Comparison of ENCODE assay signal across 23 cellular contexts in the genomic region with DNA sequence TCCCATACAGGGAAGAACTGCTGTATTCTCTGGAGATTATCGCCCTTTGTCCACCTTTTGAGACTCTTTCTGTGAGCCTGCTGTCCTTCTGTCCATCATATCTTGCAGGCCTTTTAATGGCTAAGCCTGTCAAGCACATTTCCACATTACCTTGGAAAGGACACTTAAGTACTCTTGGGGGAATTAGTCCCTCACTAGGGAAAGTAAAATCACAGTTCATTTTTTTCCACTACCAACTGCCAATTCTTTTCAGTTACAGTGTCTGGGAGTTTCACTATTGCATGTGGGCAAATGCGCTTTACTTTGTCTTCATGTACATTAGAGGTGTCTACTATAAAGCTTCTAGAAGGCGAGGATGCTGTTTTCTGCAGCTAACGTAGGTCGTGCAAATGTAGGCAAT.
DNase-seq lines count a peak whose midpoint lies in the region; ATAC-seq and TF ChIP-seq lines count a peak whose summit lies in the region.
"Had no signal": no experiment of that assay in that cellular context is flagged by ENCODE, and none has a peak within 500 bp of the region (broad histone marks: within the 10 kb centered on the region; RNA-seq: fewer than 3 reads in every experiment).

No MANE protein-coding gene starts in this region.

- TF ChIP-seq CTCF in right atrium auricular region (IDR thresholded peaks at IDR 0.05) (no peak), endothelial cell (IDR thresholded peaks at IDR 0.05; ENCODE audit: unreplicated experiment) (no peak), lower leg skin (IDR thresholded peaks at IDR 0.05) (no peak), A673 (conservative IDR thresholded peaks at IDR 0.05; ENCODE audit: low read depth, low read length) (no peak)

- ATAC-seq in left ventricle myocardium superior = peak; percentile 78
- peak; percentile 45 for ATAC-seq in sciatic nerve
- ATAC-seq: PC-3 had no signal

- DNase-seq in left ventricle myocardium superior (no peak), right atrium auricular region (ENCODE audit: low spot score) (no peak), endothelial cell (ENCODE audit: low spot score) (no peak), sciatic nerve (ENCODE audit: low spot score) (no peak), lower leg skin (ENCODE audit: low spot score in 2 of 2) (no peak), activated gamma-delta T cell treated with Interleukin-2 at 50 U/mL for 16 hours (no peak), A673 (ENCODE audit: low spot score) (no peak)
- DNase-seq: AML-193; CD4-positive, alpha-beta T cell; DMS53; GDM1; H7; IMR-90; KG1; MM.1S; NCI-H2029; NCI-H446; NCI-H526; NCI-H82; NK-92 treated with Interleukin-12 subunit alpha and Interleukin-12 subunit beta, amount 100 ng/mL, for 24 hours; PC-3 had no signal

- H3K4me1 ChIP-seq in right atrium auricular region (peaks cover 0 to 18% of the 10 kb centered on the region in 2 donors), A673 (ENCODE audit: insufficient read depth, low read length, poor library complexity, severe bottlenecking) (no peaks in the 10 kb centered on the region)
- H3K4me1 ChIP-seq: BLaER1 treated with 17β-estradiol and CSF1 and Interleukin-3, amounts not matched to agents 10 nM and 100 nM; SJSA1 had no signal

- H3K9me3 ChIP-seq in right atrium auricular region (no peaks in the 10 kb centered on the region), A673 (ENCODE audit: low read depth, low read length, poor library complexity, severe bottlenecking) (no peaks in the 10 kb centered on the region)
- H3K9me3 ChIP-seq: BLaER1 treated with 17β-estradiol and CSF1 and Interleukin-3, amounts not matched to agents 10 nM and 100 nM; SJSA1 had no signal

- no peak overlapping the region for H3K4me3 Mint-ChIP-seq in endothelial cell (ENCODE audit: unreplicated experiment)
- H3K4me3 Mint-ChIP-seq: CD4-positive, alpha-beta T cell had no signal

- POLR2A ChIA-PET in A673 (lab: Charles Lee; ENCODE audit: low non-redundant PET) = no interaction called here

- H3K27me3 Mint-ChIP-seq in endothelial cell (ENCODE audit: unreplicated experiment) = peaks cover 4% of the 10 kb centered on the region
- H3K27me3 Mint-ChIP-seq: CD4-positive, alpha-beta T cell had no signal

- BruUV-seq in A673 (replicated peaks; lab: Mats Ljungman, UMichigan) = no TSS peak

- H3K27ac ChIP-seq in right atrium auricular region (no peak overlapping the region), A673 (ENCODE audit: low read depth, low read length, poor library complexity, severe bottlenecking) (no peak overlapping the region)
- H3K27ac ChIP-seq: BLaER1 treated with 17β-estradiol and CSF1 and Interleukin-3, amounts not matched to agents 10 nM and 100 nM; SJSA1 had no signal

- no peaks in the 10 kb centered on the region for H3K4me1 Mint-ChIP-seq in endothelial cell (ENCODE audit: unreplicated experiment)

- CTCF ChIA-PET in A673 (lab: Charles Lee) = no interaction called here

- intact Hi-C loops in left ventricle myocardium superior (cut with micrococcal nuclease) = no loop called here
- intact Hi-C loops in sciatic nerve (cut with DNase I) = no loop called here
- intact Hi-C loops in lower leg skin (cut with DNase I; ENCODE audit: low total_unique reads) = no loop called here
- intact Hi-C loops in A673 (cut with micrococcal nuclease; ENCODE audit: unreplicated experiment) = no loop called here

- H3K9me3 Mint-ChIP-seq in endothelial cell (ENCODE audit: unreplicated experiment) = no peaks in the 10 kb centered on the region

- no peak for TF ChIP-seq POLR2A in lower leg skin (IDR thresholded peaks at IDR 0.05)

- no peaks in the 10 kb centered on the region for H3K27me3 ChIP-seq in right atrium auricular region
- H3K27me3 ChIP-seq in A673 (replicated peaks; ENCODE audit: insufficient read depth, low read depth, low read length, poor library complexity) = peaks cover 4% of the 10 kb centered on the region
- H3K27me3 ChIP-seq: BLaER1 treated with 17β-estradiol and CSF1 and Interleukin-3, amounts not matched to agents 10 nM and 100 nM; SJSA1 had no signal

- WGBS in lower leg skin, 2 donors = 38 to 42% methylated on average over 5 of the region's 5 CpGs

- H3K27ac Mint-ChIP-seq in endothelial cell (ENCODE audit: unreplicated experiment) = peak overlapping the region; percentile 31
- H3K27ac Mint-ChIP-seq: CD4-positive, alpha-beta T cell had no signal

- H3K36me3 ChIP-seq in right atrium auricular region = no peaks in the 10 kb centered on the region
- H3K36me3 ChIP-seq in A673 (ENCODE audit: insufficient read depth, low read length, poor library complexity, severe bottlenecking) = no peaks in the 10 kb centered on the region
- H3K36me3 ChIP-seq: BLaER1 treated with 17β-estradiol and CSF1 and Interleukin-3, amounts not matched to agents 10 nM and 100 nM; SJSA1 had no signal

- H3K4me3 ChIP-seq in right atrium auricular region = no peak overlapping the region
- no peak overlapping the region for H3K4me3 ChIP-seq in lower leg skin (ENCODE audit: low read depth, poor library complexity, severe bottlenecking)
- H3K4me3 ChIP-seq in A673 (ENCODE audit: low read depth, low read length, poor library complexity, severe bottlenecking) = no peak overlapping the region
- H3K4me3 ChIP-seq: BLaER1 treated with 17β-estradiol and CSF1 and Interleukin-3, amounts not matched to agents 10 nM and 100 nM; SJSA1 had no signal

- H3K36me3 Mint-ChIP-seq in endothelial cell (ENCODE audit: low read depth, unreplicated experiment) = no peaks in the 10 kb centered on the region
